ENCODE assay signal across 10 cellular contexts in the genomic region with DNA sequence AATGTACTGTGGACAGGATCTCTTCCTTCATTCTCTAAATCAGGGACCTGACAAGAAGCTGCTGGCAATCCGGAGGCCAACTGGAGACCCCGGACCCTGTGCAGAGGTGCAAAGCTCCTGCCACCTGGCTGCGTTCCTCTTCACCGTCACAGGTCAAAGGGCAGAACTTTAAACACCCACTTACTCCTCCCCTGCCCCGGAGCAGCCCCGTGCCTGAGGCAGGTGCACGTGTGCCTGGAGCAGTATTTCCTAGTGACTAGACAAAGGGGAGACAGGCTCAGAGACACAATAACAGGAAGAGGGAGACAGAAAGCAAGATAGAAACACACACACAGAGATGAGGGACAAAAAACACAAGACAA. TPM values are rescaled to one million over a fixed set of nuclear protein-coding genes. Genes with fewer than 3 reads are reported as not detected.
DNase-seq lines count a peak whose midpoint lies in the region; ATAC-seq lines count a peak whose summit lies in the region.
"Had no signal": no experiment of that assay in that cellular context is flagged by ENCODE, and none has a peak within 500 bp of the region (broad histone marks: within the 10 kb centered on the region; RNA-seq: fewer than 3 reads in every experiment).

No MANE protein-coding gene starts in this region.

- H3K9me3 ChIP-seq in adipocyte (ENCODE audit: control insufficient read depth, low read length): no peaks in the 10 kb centered on the region
- H3K9me3 ChIP-seq in naive thymus-derived CD4-positive, alpha-beta T cell (ENCODE audit: control insufficient read depth in 2 of 3, low read length in 3 of 3): no peaks in the 10 kb centered on the region

- peak overlapping the region; percentile 34 for H3K9ac ChIP-seq in adipocyte (ENCODE audit: low read length)

- peak; percentile 65 for ATAC-seq in naive thymus-derived CD4-positive, alpha-beta T cell
- no peak for ATAC-seq in HG02798 (IDR thresholded peaks at IDR 0.05; ENCODE audit: poor library complexity, unreplicated experiment)
- ATAC-seq in HG02678 (IDR thresholded peaks at IDR 0.05; ENCODE audit: unreplicated experiment): no peak

- intact Hi-C loops in naive thymus-derived CD4-positive, alpha-beta T cell (cut with micrococcal nuclease): loop anchor here (1.0 to 2.0 kb wide), 9 partner anchors 36 to 670 kb away; partner anchors contain the start of genes METTL13 (in 1 of the 2) and SUCO (in 1 of the 2)

- H3K27me3 Mint-ChIP-seq in naive thymus-derived CD4-positive, alpha-beta T cell: peaks cover 0 to 3% (median 0%) of the 10 kb centered on the region in 5 donors

- H3K36me3 ChIP-seq in adipocyte (ENCODE audit: control insufficient read depth, insufficient read depth, low read length, severe bottlenecking): no peaks in the 10 kb centered on the region
- H3K36me3 ChIP-seq in naive thymus-derived CD4-positive, alpha-beta T cell (ENCODE audit: control insufficient read depth in 2 of 3, insufficient read depth in 3 of 3, low read length in 3 of 3): no peaks in the 10 kb centered on the region

- no peaks in the 10 kb centered on the region for H3K36me3 Mint-ChIP-seq in naive thymus-derived CD4-positive, alpha-beta T cell

- CTCF ChIA-PET in naive thymus-derived CD4-positive, alpha-beta T cell (lab: Charles Lee): interaction anchor here (0.6 to 2.2 kb wide), 16 partner anchors 10 to 1617 kb away, joined by 3 to 13 read pairs (median 4); no protein-coding TSS in a partner anchor

- H3K4me1 Mint-ChIP-seq in naive thymus-derived CD4-positive, alpha-beta T cell: peaks cover 0 to 23% (median 18%) of the 10 kb centered on the region in 7 donors

- peak overlapping the region in 4 of 9 donors; percentile 45 to 90 (median 87) for H3K27ac Mint-ChIP-seq in naive thymus-derived CD4-positive, alpha-beta T cell
- H3K27ac Mint-ChIP-seq: IgD-negative memory B cell had no signal

- no peaks in the 10 kb centered on the region for H3K9me3 Mint-ChIP-seq in naive thymus-derived CD4-positive, alpha-beta T cell
- H3K9me3 Mint-ChIP-seq: IgD-negative memory B cell had no signal

- POLR2A ChIA-PET in naive thymus-derived CD4-positive, alpha-beta T cell (lab: Charles Lee): interaction anchor here (0.9 to 2.2 kb wide), 10 partner anchors 16 to 1264 kb away, joined by 3 to 17 read pairs (median 3); partner anchors contain the start of genes KLHL20 and SUCO

- H3K27ac ChIP-seq in naive thymus-derived CD4-positive, alpha-beta T cell (ENCODE audit: low read depth, low read length): no peak overlapping the region

- H3K4me3 Mint-ChIP-seq in naive thymus-derived CD4-positive, alpha-beta T cell: peak overlapping the region in 3 of 10 donors; percentile 51 to 67 (median 62)

- DNase-seq in DMS153 treated with DMSO at 0.1 percent for 48 hours (lab: John Stamatoyannopoulos, UW; ENCODE audit: unreplicated experiment) (peak; percentile 62), NCI-H146 (lab: John Stamatoyannopoulos, UW) (peak; percentile 81), adipocyte (ENCODE audit: low read depth) (no peak), NCI-H446 (lab: John Stamatoyannopoulos, UW) (no peak), GM19240 (ENCODE audit: insufficient read length, low spot score) (no peak)
- DNase-seq in naive thymus-derived CD4-positive, alpha-beta T cell: peak in 1 of 9 donors; percentile 27

- H3K4me1 ChIP-seq in adipocyte (ENCODE audit: control insufficient read depth, insufficient read depth, low read length): peaks cover 32% of the 10 kb centered on the region
- no peaks in the 10 kb centered on the region for H3K4me1 ChIP-seq in naive thymus-derived CD4-positive, alpha-beta T cell (ENCODE audit: control insufficient read depth in 2 of 2, insufficient read depth in 2 of 2, low read length in 2 of 2)

- no peak overlapping the region for H3K4me3 ChIP-seq in adipocyte (ENCODE audit: low read length)
- H3K4me3 ChIP-seq in naive thymus-derived CD4-positive, alpha-beta T cell (ENCODE audit: low read length): no peak overlapping the region

- H3K27me3 ChIP-seq in adipocyte (replicated peaks; ENCODE audit: control insufficient read depth, insufficient read depth, low read length): peaks cover 3% of the 10 kb centered on the region
- H3K27me3 ChIP-seq in naive thymus-derived CD4-positive, alpha-beta T cell (ENCODE audit: control insufficient read depth in 2 of 2, insufficient read depth in 2 of 2, low read length in 2 of 2): no peaks in the 10 kb centered on the region

RNA-seq across cellular contexts. Expression of gene PIGC, which starts 6.6 kb away (rescaled TPM):
- total RNA-seq in naive thymus-derived CD4-positive, alpha-beta T cell: 10 to 100 TPM; 21.1 to 57.4 (median 25.1) TPM
- 100 to 1,000 TPM; 122 to 142 TPM for polyA plus RNA-seq in naive thymus-derived CD4-positive, alpha-beta T cell

RNA-seq across cellular contexts. Expression of gene C1orf105, which starts 30.0 kb away (rescaled TPM):
- total RNA-seq in naive thymus-derived CD4-positive, alpha-beta T cell: under 1 TPM in 1 of 5 experiments, not detected in 4; 0.86 TPM
- not detected for polyA plus RNA-seq in naive thymus-derived CD4-positive, alpha-beta T cell
- total RNA-seq: pulmonary artery endothelial cell had no signal
- polyA plus RNA-seq: IgD-negative memory B cell had no signal

Comparison
In these comparisons a context has a peak if more than half of its experiments do, and no peak if none do; other contexts are left out.
1. DNase-seq: peak in DMS153 treated with DMSO at 0.1 percent for 48 hours (single experiment) and NCI-H146 (single experiment); none in adipocyte (single experiment), NCI-H446 (0 of 2) and GM19240 (single experiment).